In the genomic region with DNA sequence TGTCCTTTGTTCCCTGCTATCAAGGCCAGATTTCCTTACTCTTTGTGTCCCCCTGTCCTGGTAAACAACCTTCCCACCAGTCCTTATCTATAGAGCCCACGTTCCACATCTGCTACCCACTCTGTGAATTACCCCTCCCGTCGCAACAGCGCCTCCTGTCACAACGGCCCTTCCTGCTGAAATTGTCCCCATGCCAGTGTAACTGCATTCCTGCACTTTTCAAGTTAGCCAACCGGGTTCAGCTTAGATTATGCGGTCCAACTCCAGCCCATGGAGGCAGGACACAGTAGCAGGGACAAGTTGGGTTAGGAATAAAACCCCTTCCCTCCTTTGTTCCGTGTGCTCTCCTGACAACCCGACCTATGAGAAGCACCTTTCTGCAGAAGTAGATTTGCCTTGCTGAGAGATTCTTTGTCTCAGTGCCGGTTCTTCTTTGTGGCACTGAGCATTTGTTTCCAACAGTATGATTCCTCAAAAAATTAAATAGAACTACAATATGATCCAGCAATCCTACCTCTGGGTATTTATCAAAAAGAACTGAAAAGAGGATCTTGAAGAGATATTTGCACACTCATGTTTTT, we compare ENCODE assay signal across 2 cellular contexts.
TF ChIP-seq lines count a peak whose summit lies in the region.

No MANE protein-coding gene starts in this region.

TF ChIP-seq in HEK293, 187 proteins besides CTCF, POLR2A, EP300 and RAD21:
- TF ChIP-seq KLF8 (tag by site-specific recombination; IDR thresholded peaks at IDR 0.05) = no peak
- TF ChIP-seq ZNF654 (tag by site-specific recombination; IDR thresholded peaks at IDR 0.05; ENCODE audit: low read depth) = no peak
- no peak for TF ChIP-seq ZXDB (tag by site-specific recombination; IDR thresholded peaks at IDR 0.05)
- TF ChIP-seq, protein P1, sequence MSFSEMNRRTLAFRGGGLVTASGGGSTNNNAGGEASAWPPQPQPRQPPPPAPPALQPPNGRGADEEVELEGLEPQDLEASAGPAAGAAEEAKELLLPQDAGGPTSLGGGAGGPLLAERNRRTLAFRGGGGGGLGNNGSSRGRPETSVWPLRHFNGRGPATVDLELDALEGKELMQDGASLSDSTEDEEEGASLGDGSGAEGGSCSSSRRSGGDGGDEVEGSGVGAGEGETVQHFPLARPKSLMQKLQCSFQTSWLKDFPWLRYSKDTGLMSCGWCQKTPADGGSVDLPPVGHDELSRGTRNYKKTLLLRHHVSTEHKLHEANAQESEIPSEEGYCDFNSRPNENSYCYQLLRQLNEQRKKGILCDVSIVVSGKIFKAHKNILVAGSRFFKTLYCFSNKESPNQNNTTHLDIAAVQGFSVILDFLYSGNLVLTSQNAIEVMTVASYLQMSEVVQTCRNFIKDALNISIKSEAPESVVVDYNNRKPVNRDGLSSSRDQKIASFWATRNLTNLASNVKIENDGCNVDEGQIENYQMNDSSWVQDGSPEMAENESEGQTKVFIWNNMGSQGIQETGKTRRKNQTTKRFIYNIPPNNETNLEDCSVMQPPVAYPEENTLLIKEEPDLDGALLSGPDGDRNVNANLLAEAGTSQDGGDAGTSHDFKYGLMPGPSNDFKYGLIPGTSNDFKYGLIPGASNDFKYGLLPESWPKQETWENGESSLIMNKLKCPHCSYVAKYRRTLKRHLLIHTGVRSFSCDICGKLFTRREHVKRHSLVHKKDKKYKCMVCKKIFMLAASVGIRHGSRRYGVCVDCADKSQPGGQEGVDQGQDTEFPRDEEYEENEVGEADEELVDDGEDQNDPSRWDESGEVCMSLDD (tag by site-specific recombination; IDR thresholded peaks at IDR 0.05) = no peak
- TF ChIP-seq ZNF791 (tag by site-specific recombination; IDR thresholded peaks at IDR 0.05) = no peak
- TF ChIP-seq SETDB1 (IDR thresholded peaks at IDR 0.05; ENCODE audit: insufficient read length, low read length) = peak; percentile 86
- peak; percentile 42; the same call in 1 of the 2 replicates for TF ChIP-seq TRIM28 (IDR thresholded peaks at IDR 0.05; ENCODE audit: borderline replicate concordance, low read length)
- TF ChIP-seq KLF9 (tag by site-specific recombination; IDR thresholded peaks at IDR 0.05; ENCODE audit: low read depth) = no peak
- no peak for TF ChIP-seq ZNF138 (tag by site-specific recombination; IDR thresholded peaks at IDR 0.05; ENCODE audit: borderline replicate concordance)
- TF ChIP-seq ZNF354C (tag by site-specific recombination; IDR thresholded peaks at IDR 0.05; ENCODE audit: borderline replicate concordance, low read depth) = no peak

TF ChIP-seq in H1, 55 proteins besides CTCF, POLR2A, EP300 and RAD21:
- TF ChIP-seq TBP (IDR thresholded peaks at IDR 0.05; ENCODE audit: low read depth, low read length) (no peak), TEAD4 (IDR thresholded peaks at IDR 0.05; ENCODE audit: low read depth, low read length) (peak; percentile 75)
